ENCODE assay signal across 23 cellular contexts in genomic region chr18:62578980-62579511, GRCh38.
"Had no signal": no experiment of that assay in that cellular context is flagged by ENCODE, and none has a peak within 500 bp of the region (broad histone marks: within the 10 kb centered on the region; RNA-seq: fewer than 3 reads in every experiment).

No MANE protein-coding gene starts in this region.

- DNase-seq: activated CD4-positive, alpha-beta T cell treated with anti-CD3 and anti-CD28 coated beads, Interleukin-2, amount 10 ng/mL, durations not matched to agents 7 days and 5 days; activated CD8-positive, alpha-beta T cell treated with anti-CD3 and anti-CD28 coated beads, Interleukin-2, amount 10 ng/mL, durations not matched to agents 7 days and 5 days; activated gamma-delta T cell treated with Interleukin-2 at 50 U/mL for 16 hours; anterior cingulate cortex; brain microvascular endothelial cell; caudate nucleus; effector memory CD8-positive, alpha-beta T cell; heart right ventricle; islet precursor cell; left lung; naive thymus-derived CD8-positive, alpha-beta T cell; psoas muscle; stimulated activated CD4-positive, alpha-beta T cell treated with anti-CD3 and anti-CD28 coated beads, Interleukin-12 subunit alpha, Interleukin-12 subunit beta, amount 100 ng/mL, for 4 hours; stimulated activated CD4-positive, alpha-beta T cell treated with anti-CD3 and anti-CD28 coated beads, Interleukin-1b, Interleukin-23, amount 100 ng/mL, for 48 hours; stimulated activated naive CD8-positive, alpha-beta T cell treated with anti-CD3 and anti-CD28 coated beads, Interleukin-15, amount 100 ng/mL, for 72 hours; T-helper 2 cell had no signal

- H3K27me3 Mint-ChIP-seq: activated CD4-positive, alpha-beta T cell treated with anti-CD3 and anti-CD28 coated beads, Interleukin-2, amount 10 ng/mL, durations not matched to agents 7 days and 5 days; activated naive CD4-positive, alpha-beta T cell treated with anti-CD3 and anti-CD28 coated beads, Interleukin-2, amount 50 U/mL, for 24 hours; effector memory CD8-positive, alpha-beta T cell; naive thymus-derived CD8-positive, alpha-beta T cell; stimulated activated naive CD8-positive, alpha-beta T cell treated with anti-CD3 and anti-CD28 coated beads, Interleukin-15, amount 100 ng/mL, for 72 hours had no signal

- H3K27ac ChIP-seq: brain microvascular endothelial cell, heart right ventricle, left lung, psoas muscle, right atrium auricular region, tibial nerve, VCaP had no signal

- H3K4me3 Mint-ChIP-seq: activated CD4-positive, alpha-beta T cell treated with anti-CD3 and anti-CD28 coated beads, Interleukin-2, amount 10 ng/mL, durations not matched to agents 7 days and 5 days; activated CD8-positive, alpha-beta T cell treated with anti-CD3 and anti-CD28 coated beads, Interleukin-2, amount 10 ng/mL, durations not matched to agents 7 days and 5 days; activated naive CD4-positive, alpha-beta T cell treated with anti-CD3 and anti-CD28 coated beads, Interleukin-2, amount 50 U/mL, for 24 hours; activated T-helper 1 cell treated with anti-CD3 and anti-CD28 coated beads, Interleukin-12 subunit alpha, Interleukin-12 subunit beta, Interleukin-2, Interleukin-4 antibody, amounts not matched to agents 30 ng/mL and 10 ng/mL and 1 ng/mL, durations not matched to agents 14 hours and 24 hours and 36 hours; effector memory CD8-positive, alpha-beta T cell; stimulated activated naive CD8-positive, alpha-beta T cell treated with anti-CD3 and anti-CD28 coated beads, Interleukin-15, amount 100 ng/mL, for 72 hours had no signal

- H3K4me3 ChIP-seq: heart right ventricle, left lung, lung, psoas muscle, right atrium auricular region, tibial nerve had no signal

- H3K27ac Mint-ChIP-seq: activated CD4-positive, alpha-beta T cell treated with anti-CD3 and anti-CD28 coated beads, Interleukin-2, amount 10 ng/mL, durations not matched to agents 7 days and 5 days; activated CD8-positive, alpha-beta T cell treated with anti-CD3 and anti-CD28 coated beads, Interleukin-2, amount 10 ng/mL, durations not matched to agents 7 days and 5 days; activated naive CD4-positive, alpha-beta T cell treated with anti-CD3 and anti-CD28 coated beads, Interleukin-2, amount 50 U/mL, for 24 hours; activated T-helper 1 cell treated with anti-CD3 and anti-CD28 coated beads, Interleukin-12 subunit alpha, Interleukin-12 subunit beta, Interleukin-2, Interleukin-4 antibody, amounts not matched to agents 30 ng/mL and 10 ng/mL and 1 ng/mL, durations not matched to agents 14 hours and 24 hours and 36 hours; effector memory CD8-positive, alpha-beta T cell had no signal

- H3K9me3 ChIP-seq: heart right ventricle, left lung, psoas muscle, right atrium auricular region, tibial nerve had no signal

- H3K9me3 Mint-ChIP-seq: activated CD4-positive, alpha-beta T cell treated with anti-CD3 and anti-CD28 coated beads, Interleukin-2, amount 10 ng/mL, durations not matched to agents 7 days and 5 days; activated naive CD4-positive, alpha-beta T cell treated with anti-CD3 and anti-CD28 coated beads, Interleukin-2, amount 50 U/mL, for 24 hours; activated T-helper 1 cell treated with anti-CD3 and anti-CD28 coated beads, Interleukin-12 subunit alpha, Interleukin-12 subunit beta, Interleukin-2, Interleukin-4 antibody, amounts not matched to agents 30 ng/mL and 10 ng/mL and 1 ng/mL, durations not matched to agents 14 hours and 24 hours and 36 hours; effector memory CD8-positive, alpha-beta T cell; naive thymus-derived CD8-positive, alpha-beta T cell; stimulated activated naive CD8-positive, alpha-beta T cell treated with anti-CD3 and anti-CD28 coated beads, Interleukin-15, amount 100 ng/mL, for 72 hours had no signal

- H3K27me3 ChIP-seq: brain microvascular endothelial cell, heart right ventricle, left lung, right atrium auricular region, tibial nerve had no signal

- ATAC-seq: activated CD4-positive, CD25-positive, alpha-beta regulatory T cell treated with anti-CD3 and anti-CD28 coated beads, Interleukin-2, amount 50 U/mL, for 24 hours; activated CD8-positive, alpha-beta T cell treated with anti-CD3 and anti-CD28 coated beads, Interleukin-2, amount 10 ng/mL, durations not matched to agents 7 days and 5 days; effector memory CD8-positive, alpha-beta T cell; heart right ventricle; left lung; naive thymus-derived CD8-positive, alpha-beta T cell; psoas muscle; stimulated activated naive CD8-positive, alpha-beta T cell treated with anti-CD3 and anti-CD28 coated beads, Interleukin-15, amount 100 ng/mL, for 72 hours had no signal
